ENCODE assay signal across 17 cellular contexts in genomic region chr2:106701134-106701994, GRCh38.
DNase-seq lines count a peak whose midpoint lies in the region; ATAC-seq and TF ChIP-seq lines count a peak whose summit lies in the region.
"Had no signal": no experiment of that assay in that cellular context is flagged by ENCODE, and none has a peak within 500 bp of the region (broad histone marks: within the 10 kb centered on the region; RNA-seq: fewer than 3 reads in every experiment).

No MANE protein-coding gene starts in this region.

- H3K4me1 ChIP-seq in mucosa of descending colon (ENCODE audit: low read depth) (peaks cover 13% of the 10 kb centered on the region), transverse colon (peaks cover 4 to 36% (median 21%) of the 10 kb centered on the region in 4 donors), adrenal gland (replicated peaks in 1 of 2) (no peaks in the 10 kb centered on the region)

- no peak for TF ChIP-seq CTCF in mucosa of descending colon (IDR thresholded peaks at IDR 0.05)
- TF ChIP-seq CTCF in transverse colon (IDR thresholded peaks at IDR 0.05): no peak
- TF ChIP-seq CTCF in adrenal gland (IDR thresholded peaks at IDR 0.05): no peak
- no peak for TF ChIP-seq CTCF in lower leg skin (IDR thresholded peaks at IDR 0.05)

- intact Hi-C loops in mucosa of descending colon (cut with DNase I, micrococcal nuclease) (no loop called here), transverse colon (cut with DNase I; ENCODE audit: low total_unique reads) (no loop called here), adrenal gland (cut with DNase I) (no loop called here), lower leg skin (cut with DNase I; ENCODE audit: low total_unique reads) (no loop called here)

- H3K27me3 ChIP-seq in transverse colon (no peaks in the 10 kb centered on the region), adrenal gland (no peaks in the 10 kb centered on the region)
- H3K27me3 ChIP-seq: MG63 had no signal

- H3K36me3 ChIP-seq in mucosa of descending colon (ENCODE audit: low read depth) (no peaks in the 10 kb centered on the region), transverse colon (no peaks in the 10 kb centered on the region), adrenal gland (replicated peaks in 1 of 2) (no peaks in the 10 kb centered on the region)
- H3K36me3 ChIP-seq: MG63 had no signal

- no peak overlapping the region for H3K4me3 ChIP-seq in mucosa of descending colon
- no peak overlapping the region for H3K4me3 ChIP-seq in transverse colon
- H3K4me3 ChIP-seq in adrenal gland: no peak overlapping the region
- H3K4me3 ChIP-seq in lower leg skin (ENCODE audit: low read depth, poor library complexity, severe bottlenecking): no peak overlapping the region
- H3K4me3 ChIP-seq: MG63 had no signal

- H3K27ac ChIP-seq in transverse colon (peak overlapping the region in 2 of 4 donors; percentile 28 to 32), adrenal gland (no peak overlapping the region)
- H3K27ac ChIP-seq: KMS-11 had no signal

- ATAC-seq in mucosa of descending colon (peak; percentile 91), GM18909 (IDR thresholded peaks at IDR 0.05; ENCODE audit: poor library complexity, unreplicated experiment) (no peak)
- ATAC-seq: HepG2, Panc1, Right ventricle myocardium inferior had no signal

- DNase-seq in NCI-H1417 (lab: John Stamatoyannopoulos, UW): peak in 2 of 3 experiments; percentile 49 to 65
- DNase-seq in NCI-H1417 treated with DMSO at 0.1 percent for 48 hours (lab: John Stamatoyannopoulos, UW): no peak
- DNase-seq in NCI-H748 treated with DMSO at 0.1 percent for 48 hours (lab: John Stamatoyannopoulos, UW): peak; percentile 23
- DNase-seq in mucosa of descending colon: peak in 1 of 3 donors; percentile 74
- DNase-seq in transverse colon: peak; percentile 60
- DNase-seq in adrenal gland: no peak
- no peak for DNase-seq in lower leg skin (ENCODE audit: low spot score in 2 of 2)
- DNase-seq: C1 segment of cervical spinal cord, MG63, NCI-H226, NCI-H526 treated with DMSO at 0.1 percent for 48 hours, SK-N-SH had no signal

- no peak for TF ChIP-seq POLR2A in transverse colon (IDR thresholded peaks at IDR 0.05)
- TF ChIP-seq POLR2A in adrenal gland (IDR thresholded peaks at IDR 0.05): no peak
- TF ChIP-seq POLR2A in lower leg skin (IDR thresholded peaks at IDR 0.05): no peak

- in situ Hi-C loops in transverse colon (cut with MboI; ENCODE audit: low pct_ligation_motif_present in 1 of 4, low pct_unique_long_range_greater_than_20kb in 1 of 4, low sequenced_read_pairs in 3 of 4): no loop called here

- TF ChIP-seq EP300 in transverse colon (IDR thresholded peaks at IDR 0.05; ENCODE audit: low read depth): no peak

- WGBS in transverse colon (ENCODE audit: low coverage in 1 of 2), 2 donors: 14 to 32% methylated on average over 2 to 3 of the region's 3 CpGs
- WGBS in adrenal gland, 4 donors: 45 to 56% (median 49%) methylated on average over 3 of the region's 3 CpGs
- WGBS in lower leg skin, 2 donors: 42 to 44% methylated on average over 3 of the region's 3 CpGs

- no peaks in the 10 kb centered on the region for H3K9me3 ChIP-seq in mucosa of descending colon
- no peaks in the 10 kb centered on the region for H3K9me3 ChIP-seq in transverse colon
- no peaks in the 10 kb centered on the region for H3K9me3 ChIP-seq in adrenal gland (replicated peaks in 1 of 3)
- H3K9me3 ChIP-seq: MG63, SK-N-SH had no signal

Comparison
In these comparisons a context has a peak if more than half of its experiments do, and no peak if none do; other contexts are left out.
1. DNase-seq: peak in NCI-H1417 (2 of 3), NCI-H748 treated with DMSO at 0.1 percent for 48 hours (single experiment) and transverse colon (single experiment); none in NCI-H1417 treated with DMSO at 0.1 percent for 48 hours (single experiment), adrenal gland (0 of 7) and lower leg skin (0 of 2).